In the genomic region with DNA sequence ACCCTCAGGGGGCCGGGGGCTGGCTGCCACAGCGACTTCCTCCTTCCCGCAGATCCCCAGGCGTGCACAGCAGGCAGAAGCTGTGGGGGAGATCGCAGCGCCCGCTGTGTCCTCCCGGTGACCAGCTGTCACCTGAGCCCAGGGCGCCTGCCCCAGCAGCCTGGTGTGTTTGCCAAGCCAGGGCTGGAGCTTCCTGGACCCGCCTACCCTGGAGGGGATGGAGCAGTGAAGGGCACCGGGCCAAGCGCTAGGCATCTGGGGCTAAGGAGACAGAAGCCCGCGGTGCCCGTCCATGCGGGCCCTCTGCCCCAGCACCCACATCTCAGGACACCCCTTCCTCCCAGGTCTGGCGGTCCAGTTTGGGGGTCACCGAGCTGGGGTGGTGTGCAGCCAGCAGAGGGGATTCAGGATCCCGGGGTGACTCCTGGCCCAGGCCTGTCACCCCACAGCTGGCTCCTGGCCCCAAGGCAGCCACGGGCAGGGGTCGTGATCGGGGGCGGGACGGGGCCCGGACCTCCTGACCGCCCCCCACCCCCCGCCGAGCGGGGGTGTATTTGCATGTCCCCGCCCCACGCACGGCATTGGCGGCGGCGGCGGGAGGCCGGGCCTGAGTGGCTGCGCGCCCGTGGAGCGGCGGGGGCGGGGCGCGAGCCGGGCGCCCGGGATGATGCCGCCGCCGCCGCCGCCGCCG, we compare ENCODE assay signal across 8 cellular contexts. TPM values are rescaled to one million over a fixed set of nuclear protein-coding genes. Genes with fewer than 3 reads are reported as not detected.
DNase-seq lines count a peak whose midpoint lies in the region; ATAC-seq, FAIRE-seq and TF ChIP-seq lines count a peak whose summit lies in the region.

A gene with protein sequence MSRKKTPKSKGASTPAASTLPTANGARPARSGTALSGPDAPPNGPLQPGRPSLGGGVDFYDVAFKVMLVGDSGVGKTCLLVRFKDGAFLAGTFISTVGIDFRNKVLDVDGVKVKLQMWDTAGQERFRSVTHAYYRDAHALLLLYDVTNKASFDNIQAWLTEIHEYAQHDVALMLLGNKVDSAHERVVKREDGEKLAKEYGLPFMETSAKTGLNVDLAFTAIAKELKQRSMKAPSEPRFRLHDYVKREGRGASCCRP (plus strand): TSS at position 645 of the 691 bp plus-strand sequence. CDS start 159 bp downstream, outside the sequence.

- H3K4me1 ChIP-seq in kidney (ENCODE audit: control insufficient read depth in 1 of 2, insufficient read depth in 1 of 2, low read depth in 1 of 2, low read length in 2 of 2) = peaks cover 6 to 38% of the 10 kb centered on the region in 2 donors

- no peaks in the 10 kb centered on the region for H3K9me3 ChIP-seq in kidney (ENCODE audit: control insufficient read depth in 1 of 2, low read length in 2 of 2)

- peak within 1 kb of the TSS; percentile 89 for H3K27ac ChIP-seq in VCaP
- H3K27ac ChIP-seq in kidney (ENCODE audit: low read depth in 2 of 2, low read length in 2 of 2) = peak within 1 kb of the TSS; percentile 45 to 69

- peaks cover 0 to 3% of the 10 kb centered on the region in 2 donors for H3K36me3 ChIP-seq in kidney (ENCODE audit: control insufficient read depth in 1 of 2, insufficient read depth in 2 of 2, low read length in 2 of 2)

- DNase-seq in activated CD4-positive, alpha-beta T cell treated with anti-CD3 and anti-CD28 coated beads for 1 hour = peak; percentile 36
- no peak for DNase-seq in activated CD4-positive, alpha-beta T cell treated with anti-CD3 and anti-CD28 coated beads, Interleukin-2, amount 50 U/mL, for 4 hours
- DNase-seq in NCI-H2081 (lab: John Stamatoyannopoulos, UW) (peak; percentile 91 to 95), choroid plexus epithelial cell (ENCODE audit: low read depth) (peak; percentile 47), kidney (peak; percentile 95)
- peak; percentile 32 for DNase-seq in stimulated activated CD4-positive, alpha-beta T cell treated with anti-CD3 and anti-CD28 coated beads, Interleukin-2, amount 100 ng/mL, for 4 hours (ENCODE audit: low read depth)

- no peak for FAIRE-seq in kidney (lab: Jason Lieb, UNC)

- ATAC-seq in GM21737 (IDR thresholded peaks at IDR 0.05; ENCODE audit: unreplicated experiment) = no peak

- H3K4me3 ChIP-seq in choroid plexus epithelial cell (ENCODE audit: low read depth, low read length) (peak within 1 kb of the TSS; percentile 48), kidney (ENCODE audit: low read length in 2 of 2) (peak within 1 kb of the TSS in 1 of 2 donors; percentile 29)

- TF ChIP-seq CTCF in VCaP (conservative IDR thresholded peaks at IDR 0.05) (no peak), choroid plexus epithelial cell (conservative IDR thresholded peaks at IDR 0.05; ENCODE audit: low read depth, low read length) (no peak), kidney (IDR thresholded peaks at IDR 0.05; ENCODE audit: borderline replicate concordance, extremely low read depth, insufficient read depth) (no peak)

- H3K9ac ChIP-seq in kidney (ENCODE audit: low read length in 2 of 2) = no peak within 1 kb of the TSS

- intact Hi-C loops in kidney (cut with DNase I) = loop anchor here (10.0 kb wide), 1 partner anchor 123 kb away; a partner anchor contains a TSS

RNA-seq across cellular contexts. Expression of the gene that starts here (rescaled TPM):
- total RNA-seq in kidney = 1.5 TPM
- 3.0 TPM for polyA plus RNA-seq in kidney (ENCODE audit: insufficient read depth, low read depth, low replicate concordance)

Comparison
In these comparisons a context has a peak if more than half of its experiments do, and no peak if none do; other contexts are left out.
1. DNase-seq: peak in activated CD4-positive, alpha-beta T cell treated with anti-CD3 and anti-CD28 coated beads for 1 hour (single experiment), NCI-H2081 (2 of 2), choroid plexus epithelial cell (single experiment), kidney (single experiment) and stimulated activated CD4-positive, alpha-beta T cell treated with anti-CD3 and anti-CD28 coated beads, Interleukin-2, amount 100 ng/mL, for 4 hours (single experiment); none in activated CD4-positive, alpha-beta T cell treated with anti-CD3 and anti-CD28 coated beads, Interleukin-2, amount 50 U/mL, for 4 hours (0 of 2).